1 cellular context compared by ENCODE assay signal in genomic region chr2:177395594-177395993, GRCh38.
TF ChIP-seq lines count a peak whose summit lies in the region.

No MANE protein-coding gene starts in this region.

TF ChIP-seq in K562, 482 proteins besides CTCF, POLR2A, EP300 and RAD21 (continued from another document and continues in another):
- no peak for TF ChIP-seq CEBPZ (IDR thresholded peaks at IDR 0.05; ENCODE audit: borderline replicate concordance, low read depth, low read length)
- no peak for TF ChIP-seq FOXA1 (IDR thresholded peaks at IDR 0.05; ENCODE audit: borderline replicate concordance)
- peak; percentile 23; the same call in 1 of the 2 replicates for TF ChIP-seq GABPA (tag; conservative IDR thresholded peaks at IDR 0.05; ENCODE audit: low read depth)
- TF ChIP-seq ATF3 (IDR thresholded peaks at IDR 0.05) = no peak
- TF ChIP-seq ATF3 (CRISPR knock-in tag; conservative IDR thresholded peaks at IDR 0.05) = no peak
- TF ChIP-seq SNRNP70 (optimal IDR thresholded peaks at IDR 0.05; ENCODE audit: low read depth, low read length) = no peak
- TF ChIP-seq GATAD2B (IDR thresholded peaks at IDR 0.05; ENCODE audit: borderline replicate concordance) = no peak
- TF ChIP-seq ZBTB11 (CRISPR knock-in tag; IDR thresholded peaks at IDR 0.05) = no peak
- no peak for TF ChIP-seq CBX2 (IDR thresholded peaks at IDR 0.05; ENCODE audit: insufficient read depth, low read length, poor library complexity, severe bottlenecking)
- no peak for TF ChIP-seq GABPB1 (CRISPR knock-in tag; IDR thresholded peaks at IDR 0.05)
- TF ChIP-seq, protein P1, sequence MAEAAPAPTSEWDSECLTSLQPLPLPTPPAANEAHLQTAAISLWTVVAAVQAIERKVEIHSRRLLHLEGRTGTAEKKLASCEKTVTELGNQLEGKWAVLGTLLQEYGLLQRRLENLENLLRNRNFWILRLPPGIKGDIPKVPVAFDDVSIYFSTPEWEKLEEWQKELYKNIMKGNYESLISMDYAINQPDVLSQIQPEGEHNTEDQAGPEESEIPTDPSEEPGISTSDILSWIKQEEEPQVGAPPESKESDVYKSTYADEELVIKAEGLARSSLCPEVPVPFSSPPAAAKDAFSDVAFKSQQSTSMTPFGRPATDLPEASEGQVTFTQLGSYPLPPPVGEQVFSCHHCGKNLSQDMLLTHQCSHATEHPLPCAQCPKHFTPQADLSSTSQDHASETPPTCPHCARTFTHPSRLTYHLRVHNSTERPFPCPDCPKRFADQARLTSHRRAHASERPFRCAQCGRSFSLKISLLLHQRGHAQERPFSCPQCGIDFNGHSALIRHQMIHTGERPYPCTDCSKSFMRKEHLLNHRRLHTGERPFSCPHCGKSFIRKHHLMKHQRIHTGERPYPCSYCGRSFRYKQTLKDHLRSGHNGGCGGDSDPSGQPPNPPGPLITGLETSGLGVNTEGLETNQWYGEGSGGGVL (CRISPR knock-in tag; IDR thresholded peaks at IDR 0.05) = no peak
- TF ChIP-seq BRF2 (IDR thresholded peaks at IDR 0.05; ENCODE audit: borderline replicate concordance, insufficient read depth, insufficient read length) = no peak
- TF ChIP-seq, protein P2, sequence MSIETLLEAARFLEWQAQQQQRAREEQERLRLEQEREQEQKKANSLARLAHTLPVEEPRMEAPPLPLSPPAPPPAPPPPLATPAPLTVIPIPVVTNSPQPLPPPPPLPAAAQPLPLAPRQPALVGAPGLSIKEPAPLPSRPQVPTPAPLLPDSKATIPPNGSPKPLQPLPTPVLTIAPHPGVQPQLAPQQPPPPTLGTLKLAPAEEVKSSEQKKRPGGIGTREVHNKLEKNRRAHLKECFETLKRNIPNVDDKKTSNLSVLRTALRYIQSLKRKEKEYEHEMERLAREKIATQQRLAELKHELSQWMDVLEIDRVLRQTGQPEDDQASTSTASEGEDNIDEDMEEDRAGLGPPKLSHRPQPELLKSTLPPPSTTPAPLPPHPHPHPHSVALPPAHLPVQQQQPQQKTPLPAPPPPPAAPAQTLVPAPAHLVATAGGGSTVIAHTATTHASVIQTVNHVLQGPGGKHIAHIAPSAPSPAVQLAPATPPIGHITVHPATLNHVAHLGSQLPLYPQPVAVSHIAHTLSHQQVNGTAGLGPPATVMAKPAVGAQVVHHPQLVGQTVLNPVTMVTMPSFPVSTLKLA (conservative IDR thresholded peaks at IDR 0.05) = peak in 1 of 2 experiments; percentile 28; a peak in 1 of 4 replicates
- TF ChIP-seq ZNF76 (CRISPR knock-in tag; IDR thresholded peaks at IDR 0.05; ENCODE audit: borderline replicate concordance) = no peak
- no peak for TF ChIP-seq CREB3L1 (IDR thresholded peaks at IDR 0.05; ENCODE audit: borderline replicate concordance, low read depth)
- no peak for TF ChIP-seq LCOR (CRISPR knock-in tag; IDR thresholded peaks at IDR 0.05)
- TF ChIP-seq POLR2AphosphoS2 (IDR thresholded peaks at IDR 0.05; ENCODE audit: low read length) = no peak
- TF ChIP-seq ZNF347 (CRISPR knock-in tag; IDR thresholded peaks at IDR 0.05; ENCODE audit: low read depth) = no peak
- TF ChIP-seq SRSF1 (IDR thresholded peaks at IDR 0.05; ENCODE audit: low read depth, low read length) = no peak
- TF ChIP-seq OTX1 (CRISPR knock-in tag; IDR thresholded peaks at IDR 0.05) = no peak
- TF ChIP-seq HDAC2 (IDR thresholded peaks at IDR 0.05) = no peak
- TF ChIP-seq THAP12 (CRISPR knock-in tag; IDR thresholded peaks at IDR 0.05) = no peak
- 0 out of 2 replicates have a peak, but pooled peaks have one; percentile 16 for TF ChIP-seq SIN3B (IDR thresholded peaks at IDR 0.05; ENCODE audit: low read depth)
- no peak for TF ChIP-seq PHB (CRISPR knock-in tag; IDR thresholded peaks at IDR 0.05)
- TF ChIP-seq JUND (IDR thresholded peaks at IDR 0.05; ENCODE audit: borderline replicate concordance, low read depth, low read length) = no peak
- no peak for TF ChIP-seq JUND (tag; IDR thresholded peaks at IDR 0.05; ENCODE audit: borderline replicate concordance, low read depth, low read length)
- TF ChIP-seq PURB (CRISPR knock-in tag; IDR thresholded peaks at IDR 0.05; ENCODE audit: low read depth) = no peak
- peak; percentile 12; the same call in 1 of the 2 replicates for TF ChIP-seq FOSL1 (tag; conservative IDR thresholded peaks at IDR 0.05)
- TF ChIP-seq KDM5B (IDR thresholded peaks at IDR 0.05; ENCODE audit: insufficient replicate concordance, low read depth, low read length) = no peak
- TF ChIP-seq MTA2 (IDR thresholded peaks at IDR 0.05; ENCODE audit: low read depth) = no peak
- TF ChIP-seq MTA3 (IDR thresholded peaks at IDR 0.05; ENCODE audit: borderline replicate concordance) = no peak
- no peak for TF ChIP-seq CXXC5 (CRISPR knock-in tag; IDR thresholded peaks at IDR 0.05)
- TF ChIP-seq DIDO1 (tag; IDR thresholded peaks at IDR 0.05; ENCODE audit: low read depth) = no peak
- TF ChIP-seq MAX (CRISPR knock-in tag; IDR thresholded peaks at IDR 0.05) = no peak
- TF ChIP-seq HLTF (IDR thresholded peaks at IDR 0.05) = no peak
- TF ChIP-seq, protein P3, sequence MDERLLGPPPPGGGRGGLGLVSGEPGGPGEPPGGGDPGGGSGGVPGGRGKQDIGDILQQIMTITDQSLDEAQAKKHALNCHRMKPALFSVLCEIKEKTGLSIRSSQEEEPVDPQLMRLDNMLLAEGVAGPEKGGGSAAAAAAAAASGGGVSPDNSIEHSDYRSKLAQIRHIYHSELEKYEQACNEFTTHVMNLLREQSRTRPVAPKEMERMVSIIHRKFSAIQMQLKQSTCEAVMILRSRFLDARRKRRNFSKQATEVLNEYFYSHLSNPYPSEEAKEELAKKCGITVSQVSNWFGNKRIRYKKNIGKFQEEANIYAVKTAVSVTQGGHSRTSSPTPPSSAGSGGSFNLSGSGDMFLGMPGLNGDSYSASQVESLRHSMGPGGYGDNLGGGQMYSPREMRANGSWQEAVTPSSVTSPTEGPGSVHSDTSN (CRISPR knock-in tag; IDR thresholded peaks at IDR 0.05; ENCODE audit: low read depth) = no peak
- TF ChIP-seq, protein P3 (tag; conservative IDR thresholded peaks at IDR 0.05; ENCODE audit: low read depth) = no peak
- no peak for TF ChIP-seq FOXM1 (IDR thresholded peaks at IDR 0.05; ENCODE audit: low read depth)
- TF ChIP-seq FOXM1 (CRISPR knock-in tag; IDR thresholded peaks at IDR 0.05; ENCODE audit: low read depth) = no peak
- TF ChIP-seq CBX1 (IDR thresholded peaks at IDR 0.05; ENCODE audit: low read depth) = no peak
- TF ChIP-seq, protein P4, sequence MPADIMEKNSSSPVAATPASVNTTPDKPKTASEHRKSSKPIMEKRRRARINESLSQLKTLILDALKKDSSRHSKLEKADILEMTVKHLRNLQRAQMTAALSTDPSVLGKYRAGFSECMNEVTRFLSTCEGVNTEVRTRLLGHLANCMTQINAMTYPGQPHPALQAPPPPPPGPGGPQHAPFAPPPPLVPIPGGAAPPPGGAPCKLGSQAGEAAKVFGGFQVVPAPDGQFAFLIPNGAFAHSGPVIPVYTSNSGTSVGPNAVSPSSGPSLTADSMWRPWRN (IDR thresholded peaks at IDR 0.05; ENCODE audit: low read depth) = no peak
